In genomic region chr7:1653500-1653899, GRCh38 we compare ENCODE assay signal across 25 cellular contexts. TPM values are rescaled to one million over a fixed set of nuclear protein-coding genes. Genes with fewer than 3 reads are reported as not detected.
"Had no signal": no experiment of that assay in that cellular context is flagged by ENCODE, and none has a peak within 500 bp of the region (broad histone marks: within the 10 kb centered on the region; RNA-seq: fewer than 3 reads in every experiment).

No MANE protein-coding gene starts in this region.

- FAIRE-seq: endothelial cell of umbilical vein, keratinocyte had no signal

- DNase-seq: dermis blood vessel endothelial cell; effector memory CD4-positive, alpha-beta T cell; esophagus squamous epithelium; foreskin melanocyte; mesendoderm; midbrain; naive thymus-derived CD4-positive, alpha-beta T cell; nephron progenitor cell; stimulated activated CD4-positive, alpha-beta T cell treated with anti-CD3 and anti-CD28 coated beads, Interleukin-4, amount 100 ng/mL, for 4 hours; stimulated activated naive CD8-positive, alpha-beta T cell treated with anti-CD3 and anti-CD28 coated beads, Interleukin-15, Interleukin-2, amounts not matched to agents 100 U/mL and 50 U/mL, for 24 hours; substantia nigra; testis; tibial artery; upper lobe of left lung; uterus had no signal

- H2AFZ ChIP-seq: parathyroid adenoma had no signal

- H3K4me3 ChIP-seq: coronary artery, esophagus squamous epithelium, smooth muscle cell, testis, tibial artery, upper lobe of left lung, uterus had no signal

- H3K27ac Mint-ChIP-seq: naive thymus-derived CD4-positive, alpha-beta T cell; nephron progenitor cell; progenitor cell of endocrine pancreas; stimulated activated memory B cell treated with anti-CD40 and anti-IgM and Interleukin-4, amounts not matched to agents 10 μg/mL and 1 μg/mL and 100 μg/mL, for 72 hours had no signal

- H3K4me1 ChIP-seq: parathyroid adenoma, uterus had no signal

- H3K9me3 ChIP-seq: esophagus squamous epithelium, neutrophil, testis, tibial artery, upper lobe of left lung, uterus had no signal

- H3K36me3 Mint-ChIP-seq: naive thymus-derived CD4-positive, alpha-beta T cell; stimulated activated memory B cell treated with anti-CD40 and anti-IgM and Interleukin-4, amounts not matched to agents 10 μg/mL and 1 μg/mL and 100 μg/mL, for 72 hours had no signal

- ATAC-seq: left lobe of liver; naive thymus-derived CD4-positive, alpha-beta T cell; sciatic nerve; stimulated activated naive CD8-positive, alpha-beta T cell treated with anti-CD3 and anti-CD28 coated beads, Interleukin-15, Interleukin-2, amounts not matched to agents 100 U/mL and 50 U/mL, for 24 hours had no signal

- H3K4me1 Mint-ChIP-seq: naive thymus-derived CD4-positive, alpha-beta T cell; stimulated activated memory B cell treated with anti-CD40 and anti-IgM and Interleukin-4, amounts not matched to agents 10 μg/mL and 1 μg/mL and 100 μg/mL, for 72 hours had no signal

- H3K4me2 ChIP-seq: smooth muscle cell had no signal

- H3K27ac ChIP-seq: coronary artery, esophagus squamous epithelium, neutrophil, parathyroid adenoma, testis, tibial artery, upper lobe of left lung, uterus had no signal

- H3K4me3 Mint-ChIP-seq: naive thymus-derived CD4-positive, alpha-beta T cell; nephron progenitor cell; stimulated activated memory B cell treated with anti-CD40 and anti-IgM and Interleukin-4, amounts not matched to agents 10 μg/mL and 1 μg/mL and 100 μg/mL, for 72 hours had no signal

- H3K9ac ChIP-seq: parathyroid adenoma had no signal

- H3K27me3 ChIP-seq: testis, uterus had no signal

- H3K79me2 ChIP-seq: parathyroid adenoma had no signal

- H3K36me3 ChIP-seq: esophagus squamous epithelium, neutrophil, tibial artery, upper lobe of left lung, uterus had no signal

RNA-seq across cellular contexts. Expression of gene ELFN1, which starts 16.6 kb away (rescaled TPM):
- polyA plus RNA-seq: naive thymus-derived CD4-positive, alpha-beta T cell had no signal
